In genomic region chr11:43644626-43645299, GRCh38 we compare ENCODE assay signal across 8 cellular contexts. TPM values are rescaled to one million over a fixed set of nuclear protein-coding genes. Genes with fewer than 3 reads are reported as not detected.
A peak's percentile ranks its signal among the peaks of the same experiment; 100 is the strongest.
DNase-seq lines count a peak whose midpoint lies in the region; ATAC-seq, FAIRE-seq and TF ChIP-seq lines count a peak whose summit lies in the region.

No MANE protein-coding gene starts in this region.

- CTCF ChIA-PET in activated CD4-positive, alpha-beta T cell treated with anti-CD3 and anti-CD28 coated beads for 36 hours (lab: Charles Lee), result no interaction called here

- TF ChIP-seq POLR2A in heart left ventricle (IDR thresholded peaks at IDR 0.05) (no peak), sigmoid colon (IDR thresholded peaks at IDR 0.05) (no peak)

- intact Hi-C loops in activated CD4-positive, alpha-beta T cell treated with anti-CD3 and anti-CD28 coated beads for 36 hours (cut with DNase I, micrococcal nuclease), result loop anchor here (1.0 to 5.0 kb wide), 9 partner anchors 36 to 423 kb away; partner anchors contain the start of genes HSD17B12 (in 2 of the 2), ACCS (in 1 of the 2) and ALKBH3 (in 1 of the 2)
- intact Hi-C loops in heart left ventricle (cut with DNase I) (loop anchor here in 5 of 10 donors (1.0 to 10.0 kb wide), 6 partner anchors 33 to 210 kb away; partner anchors contain the start of gene HSD17B12 (in 2 of the 5)), sigmoid colon (cut with DNase I) (loop anchor here (1.0 to 5.0 kb wide), 2 partner anchors 37 to 238 kb away; partner anchors contain the start of gene ALKBH3)

- FAIRE-seq in RCC 7860 (lab: Jason Lieb, UNC), result no peak

- DNase-seq in activated CD4-positive, alpha-beta T cell treated with anti-CD3 and anti-CD28 coated beads for 36 hours, result no peak
- DNase-seq in activated CD4-positive, alpha-beta T cell treated with anti-CD3 and anti-CD28 coated beads, Interleukin-2, amount 50 U/mL, for 48 hours, result no peak
- DNase-seq in WERI-Rb-1 (no peak), heart left ventricle (no peak), sigmoid colon (no peak), RCC 7860 (ENCODE audit: low spot score) (no peak)
- no peak for DNase-seq in activated CD8-positive, alpha-beta memory T cell treated with anti-CD3 and anti-CD28 coated beads for 24 hours

- no peak for TF ChIP-seq EP300 in sigmoid colon (IDR thresholded peaks at IDR 0.05)

- H3K27me3 ChIP-seq in WERI-Rb-1 (ENCODE audit: insufficient read depth, low read depth, severe bottlenecking) (peaks cover under 1% of the 10 kb centered on the region), heart left ventricle (peaks cover 0 to 30% (median 11%) of the 10 kb centered on the region in 9 donors), sigmoid colon (peaks cover 0 to 31% (median 0%) of the 10 kb centered on the region in 3 donors)

- no peak for TF ChIP-seq CTCF in WERI-Rb-1 (IDR thresholded peaks at IDR 0.05; ENCODE audit: low read depth, low read length)
- no peak for TF ChIP-seq CTCF in heart left ventricle (IDR thresholded peaks at IDR 0.05)
- no peak for TF ChIP-seq CTCF in sigmoid colon (IDR thresholded peaks at IDR 0.05)

- H3K9me3 Mint-ChIP-seq in activated CD4-positive, alpha-beta T cell treated with anti-CD3 and anti-CD28 coated beads for 36 hours (ENCODE audit: low read depth), result peaks cover 6% of the 10 kb centered on the region

- WGBS in heart left ventricle, 4 donors, result 15 to 20% (median 18%) methylated on average over 7 of the region's 7 CpGs
- WGBS in sigmoid colon, 2 donors, result 20 to 23% methylated on average over 7 of the region's 7 CpGs

- H3K4me1 Mint-ChIP-seq in activated CD4-positive, alpha-beta T cell treated with anti-CD3 and anti-CD28 coated beads for 36 hours, result peaks cover 19% of the 10 kb centered on the region

- H3K4me1 ChIP-seq in heart left ventricle, result peaks cover 0 to 22% (median 11%) of the 10 kb centered on the region in 12 donors
- peaks cover 0 to 22% (median 10%) of the 10 kb centered on the region in 4 donors for H3K4me1 ChIP-seq in sigmoid colon

- no peak for ATAC-seq in activated CD4-positive, alpha-beta T cell treated with anti-CD3 and anti-CD28 coated beads for 36 hours
- peak in 1 of 4 donors; percentile 44 for ATAC-seq in heart left ventricle
- ATAC-seq in HG02852 (IDR thresholded peaks at IDR 0.05; ENCODE audit: unreplicated experiment), result no peak

- peaks cover 8% of the 10 kb centered on the region for H3K27me3 Mint-ChIP-seq in activated CD4-positive, alpha-beta T cell treated with anti-CD3 and anti-CD28 coated beads for 36 hours

- peaks cover 8% of the 10 kb centered on the region for H3K36me3 Mint-ChIP-seq in activated CD4-positive, alpha-beta T cell treated with anti-CD3 and anti-CD28 coated beads for 36 hours (ENCODE audit: low read depth)

- H3K9me3 ChIP-seq in WERI-Rb-1 (ENCODE audit: severe bottlenecking) (no peaks in the 10 kb centered on the region), heart left ventricle (no peaks in the 10 kb centered on the region), sigmoid colon (no peaks in the 10 kb centered on the region)

- peak overlapping the region; percentile 78 for H3K4me3 Mint-ChIP-seq in activated CD4-positive, alpha-beta T cell treated with anti-CD3 and anti-CD28 coated beads for 36 hours

- H3K27ac ChIP-seq in WERI-Rb-1 (peak overlapping the region; percentile 83), heart left ventricle (peak overlapping the region in 9 of 12 donors; percentile 58 to 87 (median 80)), sigmoid colon (peak overlapping the region in 3 of 4 donors; percentile 74 to 81 (median 75))

- no peaks in the 10 kb centered on the region for H3K36me3 ChIP-seq in WERI-Rb-1
- H3K36me3 ChIP-seq in heart left ventricle, result peaks cover 0 to 3% (median under 1%) of the 10 kb centered on the region in 9 donors
- peaks cover 0 to 5% (median 2%) of the 10 kb centered on the region in 4 donors for H3K36me3 ChIP-seq in sigmoid colon

- H3K4me3 ChIP-seq in WERI-Rb-1 (ENCODE audit: low read depth, low read length) (peak overlapping the region; percentile 93), heart left ventricle (peak overlapping the region; percentile 67 to 94 (median 87)), sigmoid colon (peak overlapping the region; percentile 53 to 92 (median 80))

- POLR2A ChIA-PET in activated CD4-positive, alpha-beta T cell treated with anti-CD3 and anti-CD28 coated beads for 36 hours (lab: Charles Lee), result no interaction called here

- peak overlapping the region; percentile 89 for H3K27ac Mint-ChIP-seq in activated CD4-positive, alpha-beta T cell treated with anti-CD3 and anti-CD28 coated beads for 36 hours

RNA-seq across cellular contexts. Expression of gene HSD17B12, which starts 35.8 kb away (rescaled TPM):
- 10 to 100 TPM; 57.6 to 68.9 TPM for total RNA-seq in activated CD4-positive, alpha-beta T cell treated with anti-CD3 and anti-CD28 coated beads for 36 hours
- total RNA-seq in heart left ventricle (100 to 1,000 TPM in 1 of 9 donors, 10 to 100 TPM in 8; 40.5 to 114 (median 80.1) TPM), sigmoid colon (10 to 100 TPM; 29.6 to 40.3 (median 36.0) TPM)
- polyA plus RNA-seq in heart left ventricle (10 to 100 TPM; 41.9 to 46.0 TPM), sigmoid colon (10 to 100 TPM; 21.6 to 53.4 (median 23.4) TPM)
